1 cellular context compared by ENCODE assay signal in genomic region chr6:99495466-99495865, GRCh38.
TF ChIP-seq lines count a peak whose summit lies in the region.

No MANE protein-coding gene starts in this region.

TF ChIP-seq in GM12878, 131 proteins besides CTCF, POLR2A, EP300 and RAD21 (continued from another document):
- TF ChIP-seq USF2 (IDR thresholded peaks at IDR 0.05; ENCODE audit: borderline replicate concordance, low read depth, low read length): no peak
- no peak for TF ChIP-seq ZBTB4 (CRISPR knock-in tag; IDR thresholded peaks at IDR 0.05)
- no peak for TF ChIP-seq EED (IDR thresholded peaks at IDR 0.05; ENCODE audit: low read depth)
- no peak for TF ChIP-seq MXI1 (IDR thresholded peaks at IDR 0.05; ENCODE audit: low read depth, low read length)
- TF ChIP-seq RAD51 (IDR thresholded peaks at IDR 0.05): no peak
- TF ChIP-seq ZNF687 (IDR thresholded peaks at IDR 0.05): no peak
- TF ChIP-seq PAX5 (IDR thresholded peaks at IDR 0.05; ENCODE audit: borderline replicate concordance, low read depth, low read length): no peak
- no peak for TF ChIP-seq STAT1 (conservative IDR thresholded peaks at IDR 0.05)
- TF ChIP-seq SMC3 (IDR thresholded peaks at IDR 0.05; ENCODE audit: borderline replicate concordance, low read length): no peak
- TF ChIP-seq BHLHE40 (IDR thresholded peaks at IDR 0.05; ENCODE audit: borderline replicate concordance in 1 of 2, low read depth in 2 of 2, low read length in 1 of 2): no peak
